In genomic region chr20:63857751-63858392, GRCh38 we compare ENCODE assay signal across 8 cellular contexts. TPM values are rescaled to one million over a fixed set of nuclear protein-coding genes. Genes with fewer than 3 reads are reported as not detected.
DNase-seq lines count a peak whose midpoint lies in the region; ATAC-seq, FAIRE-seq and TF ChIP-seq lines count a peak whose summit lies in the region.
"Had no signal": no experiment of that assay in that cellular context is flagged by ENCODE, and none has a peak within 500 bp of the region (broad histone marks: within the 10 kb centered on the region; RNA-seq: fewer than 3 reads in every experiment).

No MANE protein-coding gene starts in this region.

- TF ChIP-seq POLR2A in GM12891 (IDR thresholded peaks at IDR 0.05; ENCODE audit: low read depth, low read length): 0 out of 2 replicates have a peak, but pooled peaks have one; percentile 10

- no peaks in the 10 kb centered on the region for H3K9me3 Mint-ChIP-seq in nephron

- H3K27ac ChIP-seq in caudate nucleus (ENCODE audit: low read depth, low read length): peak overlapping the region; percentile 3

- peak overlapping the region; percentile 93 to 97 (median 93) for H3K27ac Mint-ChIP-seq in nephron

- FAIRE-seq in GM12891 (lab: Jason Lieb, UNC): peak; percentile 38

- H3K27me3 Mint-ChIP-seq in nephron (ENCODE audit: low read depth): no peaks in the 10 kb centered on the region

- peaks cover 27% of the 10 kb centered on the region for H3K4me1 Mint-ChIP-seq in nephron

- no peak for DNase-seq in GM12891 (ENCODE audit: insufficient read length, low spot score)
- DNase-seq in caudate nucleus (lab: John Stamatoyannopoulos, UW): no peak
- DNase-seq in AG08395 (ENCODE audit: low spot score): no peak
- no peak for DNase-seq in CD1c-positive myeloid dendritic cell (ENCODE audit: extremely low spot score)
- DNase-seq: activated CD8-positive, alpha-beta memory T cell treated with anti-CD3 and anti-CD28 coated beads, Interleukin-2, amount 50 U/mL, for 4 hours had no signal

- no peak for TF ChIP-seq CTCF in nephron (IDR thresholded peaks at IDR 0.05; ENCODE audit: unreplicated experiment in 3 of 3)

- ATAC-seq in GM18907 (IDR thresholded peaks at IDR 0.05; ENCODE audit: unreplicated experiment): no peak

- no peaks in the 10 kb centered on the region for H3K36me3 Mint-ChIP-seq in nephron (ENCODE audit: low read depth)

- peak overlapping the region; percentile 65 to 73 (median 68) for H3K4me3 Mint-ChIP-seq in nephron

TF ChIP-seq in GM12891, 5 proteins besides CTCF, POLR2A, EP300 and RAD21:
- TF ChIP-seq PAX5 (IDR thresholded peaks at IDR 0.05; ENCODE audit: insufficient read depth, low read length, severe bottlenecking): no peak
- TF ChIP-seq POU2F2 (IDR thresholded peaks at IDR 0.05; ENCODE audit: low read depth, low read length): no peak
- TF ChIP-seq TAF1 (IDR thresholded peaks at IDR 0.05; ENCODE audit: low read depth, low read length): no peak
- no peak for TF ChIP-seq SPI1 (IDR thresholded peaks at IDR 0.05; ENCODE audit: low read depth, low read length)
- TF ChIP-seq POLR2AphosphoS5 (IDR thresholded peaks at IDR 0.05; ENCODE audit: low read depth, low read length): no peak

RNA-seq across cellular contexts. Expression of gene ABHD16B, which starts 3.4 kb away (rescaled TPM):
- polyA plus RNA-seq in GM12891 (2012; ENCODE audit: low read depth, missing spikeins): 0.26 TPM
- polyA plus RNA-seq: fibroblast of lung had no signal

RNA-seq across cellular contexts. Expression of gene TPD52L2, which starts 7.2 kb away (rescaled TPM):
- 41.8 TPM for polyA plus RNA-seq in GM12891 (2012; ENCODE audit: low read depth, missing spikeins)

RNA-seq across cellular contexts. Expression of gene ZBTB46, which starts 26.8 kb away (rescaled TPM):
- polyA plus RNA-seq in GM12891 (2012; ENCODE audit: low read depth, missing spikeins): 2.8 TPM

RNA-seq across cellular contexts. Expression of gene DNAJC5, which starts 37.1 kb away (rescaled TPM):
- polyA plus RNA-seq in GM12891 (2012; ENCODE audit: low read depth, missing spikeins): 18.2 TPM
